9 cellular contexts compared by ENCODE assay signal in genomic region chr5:116577064-116577788, GRCh38. TPM values are rescaled to one million over a fixed set of nuclear protein-coding genes. Genes with fewer than 3 reads are reported as not detected.
DNase-seq lines count a peak whose midpoint lies in the region; ATAC-seq and TF ChIP-seq lines count a peak whose summit lies in the region.
"Had no signal": no experiment of that assay in that cellular context is flagged by ENCODE, and none has a peak within 500 bp of the region (broad histone marks: within the 10 kb centered on the region; RNA-seq: fewer than 3 reads in every experiment).

No MANE protein-coding gene starts in this region.

- no peaks in the 10 kb centered on the region for H3K79me2 ChIP-seq in Karpas-422 (ENCODE audit: low read length)

- peak; percentile 58 for ATAC-seq in HG02623 (IDR thresholded peaks at IDR 0.05; ENCODE audit: unreplicated experiment)
- ATAC-seq: left lobe of liver had no signal

- H3K27me3 ChIP-seq in Karpas-422 (ENCODE audit: low read length) (no peaks in the 10 kb centered on the region), Peyer's patch (no peaks in the 10 kb centered on the region)

- H3K36me3 ChIP-seq in Karpas-422 (ENCODE audit: insufficient read depth, low read length) = no peaks in the 10 kb centered on the region
- no peaks in the 10 kb centered on the region for H3K36me3 ChIP-seq in Peyer's patch

- H3K27ac ChIP-seq in Karpas-422 (ENCODE audit: low read length) = no peak overlapping the region
- no peak overlapping the region for H3K27ac ChIP-seq in Peyer's patch

- H3K4me1 ChIP-seq in Karpas-422 (ENCODE audit: low read length) = peaks cover 27% of the 10 kb centered on the region
- H3K4me1 ChIP-seq in Peyer's patch = peaks cover 0 to 10% (median 6%) of the 10 kb centered on the region in 4 donors

- no peak overlapping the region for H2AFZ ChIP-seq in Karpas-422 (ENCODE audit: low read length)

- no peaks in the 10 kb centered on the region for H3K9me3 ChIP-seq in Karpas-422 (ENCODE audit: low read length)
- no peaks in the 10 kb centered on the region for H3K9me3 ChIP-seq in Peyer's patch

- H3K4me2 ChIP-seq in Karpas-422 (ENCODE audit: low read depth, low read length, poor library complexity, severe bottlenecking) = peak overlapping the region; percentile 69

- H3K9ac ChIP-seq in Karpas-422 (ENCODE audit: low read length) = no peak overlapping the region

- no peak for TF ChIP-seq CTCF in Peyer's patch (IDR thresholded peaks at IDR 0.05)

- TF ChIP-seq POLR2A in Peyer's patch (IDR thresholded peaks at IDR 0.05) = no peak

- H3K4me3 ChIP-seq in Karpas-422 (ENCODE audit: low read length) (peak overlapping the region; percentile 32; the same call in 1 of the 2 replicates), Peyer's patch (no peak overlapping the region)

- no peaks in the 10 kb centered on the region for H3K9me2 ChIP-seq in Karpas-422 (replicated peaks; ENCODE audit: insufficient read depth, low read length)

- DNase-seq in activated CD4-positive, alpha-beta T cell treated with anti-CD3 and anti-CD28 coated beads, Interleukin-2, amount 50 U/mL, for 48 hours = peak; percentile 9 to 14
- DNase-seq in activated CD4-positive, alpha-beta T cell treated with anti-CD3 and anti-CD28 coated beads, Interleukin-2, amount 50 U/mL, for 4 hours = no peak
- DNase-seq in Karpas-422 = peak; percentile 66
- DNase-seq in stimulated activated CD8-positive, alpha-beta memory T cell treated with anti-CD3 and anti-CD28 coated beads, Interleukin-4, amount 100 ng/mL, for 48 hours = peak; percentile 27
- no peak for DNase-seq in GF-D8 (lab: John Stamatoyannopoulos, UW)
- DNase-seq in NCI-H146 treated with DMSO at 0.1 percent for 48 hours (lab: John Stamatoyannopoulos, UW; ENCODE audit: unreplicated experiment) = no peak
- DNase-seq in Peyer's patch = no peak

- H4K20me1 ChIP-seq in Karpas-422 (ENCODE audit: insufficient read depth, low read depth, low read length) = no peaks in the 10 kb centered on the region; the same call in 1 of the 2 replicates

RNA-seq across cellular contexts. Expression of gene SEMA6A, which starts 2.6 kb away (rescaled TPM):
- total RNA-seq in Karpas-422 (2014; rRNA removed; shearing (Covaris generic); ENCODE audit: low replicate concordance) = not detected in 2 replicates
- 100 to 1,000 TPM in 3 of 4 donors, 10 to 100 TPM in 1; 37.1 to 121 (median 111) TPM for total RNA-seq in Peyer's patch

Comparison
In these comparisons a context has a peak if more than half of its experiments do, and no peak if none do; other contexts are left out.
1. DNase-seq: peak in activated CD4-positive, alpha-beta T cell treated with anti-CD3 and anti-CD28 coated beads, Interleukin-2, amount 50 U/mL, for 48 hours (2 of 2), Karpas-422 (single experiment) and stimulated activated CD8-positive, alpha-beta memory T cell treated with anti-CD3 and anti-CD28 coated beads, Interleukin-4, amount 100 ng/mL, for 48 hours (single experiment); none in activated CD4-positive, alpha-beta T cell treated with anti-CD3 and anti-CD28 coated beads, Interleukin-2, amount 50 U/mL, for 4 hours (0 of 2), GF-D8 (single experiment), NCI-H146 treated with DMSO at 0.1 percent for 48 hours (single experiment) and Peyer's patch (0 of 3).
2. RNA of gene SEMA6A, which starts 2.6 kb away (total RNA-seq): 37.1 to 121 TPM in Peyer's patch; not detected in Karpas-422; every median in the first group is over 10 times any median in the second.